ENCODE assay signal across 18 cellular contexts in the genomic region with DNA sequence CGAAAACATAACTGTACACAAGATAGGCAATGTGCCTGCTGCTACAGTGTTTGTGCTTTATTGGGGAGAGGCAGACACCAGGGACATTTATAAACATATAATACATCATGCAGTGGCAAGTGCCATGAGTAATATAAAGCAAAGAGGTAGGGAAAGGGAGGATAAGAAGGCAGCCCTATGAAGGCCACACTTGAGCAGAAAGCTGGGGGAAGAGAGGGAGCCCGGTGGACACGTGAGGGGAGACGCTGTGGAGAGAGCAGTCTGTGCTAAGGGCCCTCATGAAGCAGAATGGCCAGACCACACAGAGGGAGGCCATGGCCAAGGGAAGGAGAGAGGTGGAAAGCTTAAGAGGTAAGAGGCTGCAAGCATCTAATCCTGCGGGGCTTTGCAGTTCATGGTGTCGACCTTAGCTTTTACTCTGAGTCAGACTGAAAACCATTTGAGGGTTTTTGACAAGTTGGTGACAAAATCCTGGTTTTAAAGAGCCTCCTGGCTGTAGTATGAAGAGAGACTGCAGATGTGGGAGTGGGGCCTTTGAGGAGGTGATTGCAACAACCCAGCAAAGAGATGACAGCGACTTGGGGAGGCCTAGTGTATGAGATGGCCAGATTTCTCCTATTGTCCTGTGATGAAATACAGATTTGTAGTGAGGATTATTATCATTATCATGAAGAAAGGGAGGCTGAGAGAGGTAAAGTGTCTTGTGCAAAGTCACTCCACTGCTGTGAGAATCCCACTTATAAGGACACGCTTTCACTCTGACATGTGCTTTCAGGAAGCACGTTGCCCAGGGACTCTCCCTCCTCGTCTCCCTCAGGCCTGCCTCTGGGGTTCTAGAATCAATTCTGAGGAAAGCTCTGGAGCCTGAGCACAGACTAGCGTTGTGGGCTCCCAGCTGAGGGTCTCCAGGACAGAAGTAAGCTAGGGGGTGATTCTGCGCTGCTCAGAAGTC.
A peak's percentile ranks its signal among the peaks of the same experiment; 100 is the strongest.
DNase-seq lines count a peak whose midpoint lies in the region; ATAC-seq and TF ChIP-seq lines count a peak whose summit lies in the region.
"Had no signal": no experiment of that assay in that cellular context is flagged by ENCODE, and none has a peak within 500 bp of the region (broad histone marks: within the 10 kb centered on the region; RNA-seq: fewer than 3 reads in every experiment).

No MANE protein-coding gene starts in this region.

- no peak for DNase-seq in activated CD4-positive, alpha-beta T cell treated with anti-CD3 and anti-CD28 coated beads, Interleukin-2, amount 10 ng/mL, durations not matched to agents 7 days and 5 days
- DNase-seq in activated CD4-positive, alpha-beta T cell treated with anti-CD3 and anti-CD28 coated beads, Interleukin-2, amount 50 U/mL, for 4 hours, result no peak
- no peak for DNase-seq in activated naive CD8-positive, alpha-beta T cell treated with anti-CD3 and anti-CD28 coated beads, Interleukin-2, amount 50 U/mL, for 24 hours
- DNase-seq in smooth muscle cell (lab: John Stamatoyannopoulos, UW; ENCODE audit: unreplicated experiment), result no peak
- DNase-seq in sigmoid colon, result no peak
- DNase-seq in body of pancreas, result no peak
- DNase-seq: activated CD4-positive, CD25-positive, alpha-beta regulatory T cell; activated gamma-delta T cell; CD4-positive, alpha-beta T cell; endodermal cell; KBM-7; NCI-H1694; NCI-H748 treated with DMSO at 0.1 percent for 48 hours; stimulated activated CD4-positive, alpha-beta T cell treated with anti-CD3 and anti-CD28 coated beads, Interleukin-1b, Interleukin-23, amount 100 ng/mL, for 48 hours had no signal

- H3K27me3 ChIP-seq in smooth muscle cell (ENCODE audit: low read depth) (no peaks in the 10 kb centered on the region), sigmoid colon (no peaks in the 10 kb centered on the region), body of pancreas (no peaks in the 10 kb centered on the region)
- H3K27me3 ChIP-seq: cardiac muscle cell had no signal

- H3K9me3 Mint-ChIP-seq in activated CD4-positive, alpha-beta T cell treated with anti-CD3 and anti-CD28 coated beads, Interleukin-2, amount 10 ng/mL, durations not matched to agents 7 days and 5 days, result peaks cover 14% of the 10 kb centered on the region
- H3K9me3 Mint-ChIP-seq in activated naive CD8-positive, alpha-beta T cell treated with anti-CD3 and anti-CD28 coated beads, Interleukin-2, amount 50 U/mL, for 24 hours, result peaks cover 8% of the 10 kb centered on the region

- H2AFZ ChIP-seq in smooth muscle cell (ENCODE audit: low read depth), result no peak overlapping the region

- H3K4me1 Mint-ChIP-seq in activated CD4-positive, alpha-beta T cell treated with anti-CD3 and anti-CD28 coated beads, Interleukin-2, amount 10 ng/mL, durations not matched to agents 7 days and 5 days, result peaks cover 15% of the 10 kb centered on the region
- H3K4me1 Mint-ChIP-seq in activated naive CD8-positive, alpha-beta T cell treated with anti-CD3 and anti-CD28 coated beads, Interleukin-2, amount 50 U/mL, for 24 hours, result peaks cover 9% of the 10 kb centered on the region
- H3K4me1 Mint-ChIP-seq: endodermal cell had no signal

- intact Hi-C loops in sigmoid colon (cut with DNase I), result no loop called here
- intact Hi-C loops in body of pancreas (cut with DNase I), result no loop called here

- CTCF ChIA-PET in activated CD4-positive, alpha-beta T cell treated with anti-CD3 and anti-CD28 coated beads, Interleukin-2, amount 10 ng/mL, durations not matched to agents 7 days and 5 days (lab: Charles Lee), result interaction anchor here (0.6 kb wide), 1 partner anchor 756 kb away, joined by 4 read pairs; no protein-coding TSS in a partner anchor

- no peaks in the 10 kb centered on the region for H3K9me3 ChIP-seq in smooth muscle cell (replicated peaks; ENCODE audit: low read depth)
- H3K9me3 ChIP-seq in sigmoid colon, result peaks cover 0 to 3% (median 1%) of the 10 kb centered on the region in 4 donors
- no peaks in the 10 kb centered on the region for H3K9me3 ChIP-seq in body of pancreas

- H3K4me3 ChIP-seq in smooth muscle cell (no peak overlapping the region), sigmoid colon (no peak overlapping the region), body of pancreas (no peak overlapping the region)
- H3K4me3 ChIP-seq: cardiac muscle cell, lung had no signal

- H3K27me3 Mint-ChIP-seq in activated CD4-positive, alpha-beta T cell treated with anti-CD3 and anti-CD28 coated beads, Interleukin-2, amount 10 ng/mL, durations not matched to agents 7 days and 5 days, result peaks cover 2% of the 10 kb centered on the region
- no peaks in the 10 kb centered on the region for H3K27me3 Mint-ChIP-seq in activated naive CD8-positive, alpha-beta T cell treated with anti-CD3 and anti-CD28 coated beads, Interleukin-2, amount 50 U/mL, for 24 hours
- H3K27me3 Mint-ChIP-seq: CD4-positive, alpha-beta T cell had no signal

- H3K36me3 ChIP-seq in smooth muscle cell (ENCODE audit: low read depth) (no peaks in the 10 kb centered on the region), sigmoid colon (no peaks in the 10 kb centered on the region), body of pancreas (replicated peaks in 1 of 2; ENCODE audit: insufficient read depth in 1 of 2, low read depth in 2 of 2) (no peaks in the 10 kb centered on the region)
- H3K36me3 ChIP-seq: cardiac muscle cell had no signal

- no peak overlapping the region for H3K9ac ChIP-seq in smooth muscle cell (ENCODE audit: low read depth)

- peaks cover 23% of the 10 kb centered on the region for H3F3A ChIP-seq in smooth muscle cell (ENCODE audit: low read depth)

- H3K4me2 ChIP-seq in smooth muscle cell, result peak overlapping the region; percentile 1

- peak overlapping the region; percentile 5 for H3K27ac Mint-ChIP-seq in activated CD4-positive, alpha-beta T cell treated with anti-CD3 and anti-CD28 coated beads, Interleukin-2, amount 10 ng/mL, durations not matched to agents 7 days and 5 days
- peak overlapping the region; percentile 6 for H3K27ac Mint-ChIP-seq in activated naive CD8-positive, alpha-beta T cell treated with anti-CD3 and anti-CD28 coated beads, Interleukin-2, amount 50 U/mL, for 24 hours
- H3K27ac Mint-ChIP-seq: CD4-positive, alpha-beta T cell; endodermal cell had no signal

- no peak overlapping the region for H3K27ac ChIP-seq in smooth muscle cell (ENCODE audit: low read depth)
- H3K27ac ChIP-seq in sigmoid colon, result no peak overlapping the region
- H3K27ac ChIP-seq in body of pancreas, result no peak overlapping the region
- H3K27ac ChIP-seq: cardiac muscle cell had no signal

- no peaks in the 10 kb centered on the region for H3K79me2 ChIP-seq in smooth muscle cell (ENCODE audit: low read depth)

- H3K4me3 Mint-ChIP-seq in activated CD4-positive, alpha-beta T cell treated with anti-CD3 and anti-CD28 coated beads, Interleukin-2, amount 10 ng/mL, durations not matched to agents 7 days and 5 days, result no peak overlapping the region
- no peak overlapping the region for H3K4me3 Mint-ChIP-seq in activated naive CD8-positive, alpha-beta T cell treated with anti-CD3 and anti-CD28 coated beads, Interleukin-2, amount 50 U/mL, for 24 hours
- H3K4me3 Mint-ChIP-seq: CD4-positive, alpha-beta T cell; endodermal cell had no signal

- peaks cover 3% of the 10 kb centered on the region for H3K36me3 Mint-ChIP-seq in activated CD4-positive, alpha-beta T cell treated with anti-CD3 and anti-CD28 coated beads, Interleukin-2, amount 10 ng/mL, durations not matched to agents 7 days and 5 days (ENCODE audit: low read depth)
- no peaks in the 10 kb centered on the region for H3K36me3 Mint-ChIP-seq in activated naive CD8-positive, alpha-beta T cell treated with anti-CD3 and anti-CD28 coated beads, Interleukin-2, amount 50 U/mL, for 24 hours (ENCODE audit: low read depth)

- no peak for TF ChIP-seq EP300 in sigmoid colon (IDR thresholded peaks at IDR 0.05)

- no peak for TF ChIP-seq CTCF in smooth muscle cell (IDR thresholded peaks at IDR 0.05; ENCODE audit: borderline replicate concordance, insufficient read depth, poor library complexity, severe bottlenecking)
- no peak for TF ChIP-seq CTCF in sigmoid colon (IDR thresholded peaks at IDR 0.05)
- TF ChIP-seq CTCF in body of pancreas (IDR thresholded peaks at IDR 0.05), result no peak

- POLR2A ChIA-PET in activated CD4-positive, alpha-beta T cell treated with anti-CD3 and anti-CD28 coated beads, Interleukin-2, amount 10 ng/mL, durations not matched to agents 7 days and 5 days (lab: Charles Lee), result no interaction called here

- TF ChIP-seq POLR2A in sigmoid colon (IDR thresholded peaks at IDR 0.05) (no peak), body of pancreas (IDR thresholded peaks at IDR 0.05) (no peak)

- H3K4me1 ChIP-seq in smooth muscle cell (ENCODE audit: low read depth) (no peaks in the 10 kb centered on the region), sigmoid colon (no peaks in the 10 kb centered on the region), body of pancreas (peaks cover 6% of the 10 kb centered on the region)

- WGBS in smooth muscle cell (ENCODE audit: low lambda C conversion rate), result 58% methylated on average over 12 of the region's 12 CpGs
- WGBS in sigmoid colon, 2 donors, result 85 to 91% methylated on average over 12 of the region's 12 CpGs
- WGBS in body of pancreas, 2 donors, result 79 to 81% methylated on average over 12 of the region's 12 CpGs

- ATAC-seq in HG02938 (IDR thresholded peaks at IDR 0.05; ENCODE audit: unreplicated experiment), result peak; percentile 75
- ATAC-seq in activated naive CD8-positive, alpha-beta T cell treated with anti-CD3 and anti-CD28 coated beads, Interleukin-2, amount 50 U/mL, for 24 hours, result peak; percentile 83
- ATAC-seq in HG02885 (IDR thresholded peaks at IDR 0.05; ENCODE audit: poor library complexity, unreplicated experiment), result no peak
- ATAC-seq in body of pancreas, result no peak

- no peaks in the 10 kb centered on the region for H4K20me1 ChIP-seq in smooth muscle cell (ENCODE audit: low read depth)

Comparison
In these comparisons a context has a peak if more than half of its experiments do, and no peak if none do; other contexts are left out.
1. ATAC-seq: peak in HG02938 (single experiment) and activated naive CD8-positive, alpha-beta T cell treated with anti-CD3 and anti-CD28 coated beads, Interleukin-2, amount 50 U/mL, for 24 hours (single experiment); none in HG02885 (single experiment) and body of pancreas (single experiment).